Comparison of ENCODE assay signal across 1 cellular context in genomic region chr1:39922139-39922757, GRCh38.
A peak's percentile ranks its signal among the peaks of the same experiment; 100 is the strongest.
TF ChIP-seq lines count a peak whose summit lies in the region.

No MANE protein-coding gene starts in this region.

TF ChIP-seq in HepG2, 621 proteins besides CTCF, POLR2A, EP300 and RAD21:
- no peak for TF ChIP-seq ARID2 (CRISPR knock-in tag; IDR thresholded peaks at IDR 0.05; ENCODE audit: borderline replicate concordance)
- peak; percentile 15; the same call in 1 of the 2 replicates for TF ChIP-seq GABPB1 (CRISPR knock-in tag; IDR thresholded peaks at IDR 0.05)
